In genomic region chr4:87416965-87417364, GRCh38 we compare ENCODE assay signal across 15 cellular contexts. TPM values are rescaled to one million over a fixed set of nuclear protein-coding genes. Genes with fewer than 3 reads are reported as not detected.
DNase-seq lines count a peak whose midpoint lies in the region; ATAC-seq, FAIRE-seq and TF ChIP-seq lines count a peak whose summit lies in the region.
"Had no signal": no experiment of that assay in that cellular context is flagged by ENCODE, and none has a peak within 500 bp of the region (broad histone marks: within the 10 kb centered on the region; RNA-seq: fewer than 3 reads in every experiment).

No MANE protein-coding gene starts in this region.

- intact Hi-C loops in left colon (cut with DNase I, micrococcal nuclease), result no loop called here
- intact Hi-C loops in right lobe of liver (cut with DNase I), result no loop called here

- no peak for TF ChIP-seq CTCF in right lobe of liver (IDR thresholded peaks at IDR 0.05)

- peak; percentile 40 for TF ChIP-seq POLR2A in right lobe of liver (IDR thresholded peaks at IDR 0.05)

- H3K9me2 ChIP-seq in GM23248 (ENCODE audit: insufficient read depth), result no peaks in the 10 kb centered on the region

- no peaks in the 10 kb centered on the region for H3K9me3 Mint-ChIP-seq in stimulated activated naive CD8-positive, alpha-beta T cell treated with anti-CD3 and anti-CD28 coated beads, Interleukin-15, amount 100 ng/mL, for 72 hours
- H3K9me3 Mint-ChIP-seq: CD8-positive, alpha-beta T cell had no signal

- H3F3A ChIP-seq in GM23248 (ENCODE audit: insufficient read depth), result no peaks in the 10 kb centered on the region

- peaks cover 9% of the 10 kb centered on the region for H3K4me1 Mint-ChIP-seq in stimulated activated naive CD8-positive, alpha-beta T cell treated with anti-CD3 and anti-CD28 coated beads, Interleukin-15, amount 100 ng/mL, for 72 hours

- no peak for FAIRE-seq in small intestine (lab: Jason Lieb, UNC)
- FAIRE-seq: A549 had no signal

- 35 to 36% methylated on average over 3 of the region's 3 CpGs for WGBS in GM23248 (ENCODE audit: low coverage in 1 of 2, low lambda C conversion rate in 2 of 2, missing lambda C conversion rate in 2 of 2), 2 experiments
- 24% methylated on average over 3 of the region's 3 CpGs for WGBS in right lobe of liver (ENCODE audit: insufficient coverage, low coverage, low lambda C conversion rate, missing lambda C conversion rate)
- 30 to 50% (median 46%) methylated on average over 3 of the region's 3 CpGs for WGBS in small intestine, 3 donors

- H3K36me3 ChIP-seq in GM23248 (ENCODE audit: low read depth) (no peaks in the 10 kb centered on the region), right lobe of liver (no peaks in the 10 kb centered on the region), small intestine (ENCODE audit: control insufficient read depth in 2 of 2, insufficient read depth in 2 of 2, low read length in 2 of 2) (no peaks in the 10 kb centered on the region)
- H3K36me3 ChIP-seq: BLaER1 treated with 17β-estradiol and CSF1 and Interleukin-3, amounts not matched to agents 10 nM and 100 nM had no signal

- H3K27ac Mint-ChIP-seq in stimulated activated naive CD8-positive, alpha-beta T cell treated with anti-CD3 and anti-CD28 coated beads, Interleukin-15, amount 100 ng/mL, for 72 hours, result no peak overlapping the region
- H3K27ac Mint-ChIP-seq: CD8-positive, alpha-beta T cell had no signal

- no peaks in the 10 kb centered on the region for H4K20me1 ChIP-seq in GM23248 (ENCODE audit: insufficient read depth)
- H4K20me1 ChIP-seq: BLaER1 treated with 17β-estradiol and CSF1 and Interleukin-3, amounts not matched to agents 10 nM and 100 nM had no signal

- no peak overlapping the region for H3K9ac ChIP-seq in GM23248
- H3K9ac ChIP-seq: BLaER1 treated with 17β-estradiol and CSF1 and Interleukin-3, amounts not matched to agents 10 nM and 100 nM had no signal

- no peaks in the 10 kb centered on the region for H3K27me3 Mint-ChIP-seq in stimulated activated naive CD8-positive, alpha-beta T cell treated with anti-CD3 and anti-CD28 coated beads, Interleukin-15, amount 100 ng/mL, for 72 hours

- H3K9me3 ChIP-seq in GM23248 (ENCODE audit: low read depth) (no peaks in the 10 kb centered on the region), right lobe of liver (no peaks in the 10 kb centered on the region), small intestine (ENCODE audit: control insufficient read depth, low read depth) (no peaks in the 10 kb centered on the region)
- H3K9me3 ChIP-seq: A549 had no signal

- in situ Hi-C loops in GM23248 (cut with MboI), result no loop called here

- peaks cover 8% of the 10 kb centered on the region; the same call in 1 of the 2 replicates for H3K79me2 ChIP-seq in GM23248 (ENCODE audit: insufficient read depth)

- H3K4me3 ChIP-seq in GM23248 (no peak overlapping the region), right lobe of liver (peak overlapping the region in 1 of 3 donors; percentile 2), small intestine (ENCODE audit: low read depth in 1 of 2, low read length in 2 of 2) (no peak overlapping the region)
- H3K4me3 ChIP-seq: A549; BLaER1 treated with 17β-estradiol and CSF1 and Interleukin-3, amounts not matched to agents 10 nM and 100 nM had no signal

- H3K4me3 Mint-ChIP-seq in stimulated activated naive CD8-positive, alpha-beta T cell treated with anti-CD3 and anti-CD28 coated beads, Interleukin-15, amount 100 ng/mL, for 72 hours, result no peak overlapping the region
- H3K4me3 Mint-ChIP-seq: CD8-positive, alpha-beta T cell had no signal

- DNase-seq in GM23248 (no peak), left colon (peak in 1 of 2 donors; percentile 56), right lobe of liver (peak in 1 of 3 donors; percentile 74), small intestine (peak; percentile 80), NCI-H774 (lab: John Stamatoyannopoulos, UW) (no peak), medulla oblongata (ENCODE audit: extremely low spot score) (no peak), anterior cingulate cortex (lab: John Stamatoyannopoulos, UW) (no peak)
- DNase-seq in stimulated activated naive CD8-positive, alpha-beta T cell treated with anti-CD3 and anti-CD28 coated beads, Interleukin-15, amount 100 ng/mL, for 72 hours, result no peak
- DNase-seq: Calu3; CD8-positive, alpha-beta T cell; DMS79 treated with DMSO at 0.1 percent for 48 hours; GF-D8; HCEC 1CT had no signal

- H3K4me1 ChIP-seq in GM23248 (ENCODE audit: insufficient read depth) (peaks cover 3% of the 10 kb centered on the region; the same call in 1 of the 2 replicates), right lobe of liver (peaks cover 0 to 56% (median 17%) of the 10 kb centered on the region in 4 donors), small intestine (ENCODE audit: control insufficient read depth in 2 of 2, insufficient read depth in 1 of 2, low read depth in 1 of 2, low read length in 1 of 2) (peaks cover 0 to 2% of the 10 kb centered on the region in 2 donors)

- peak; percentile 89 for ATAC-seq in left colon
- peak; percentile 60 to 87 (median 81) for ATAC-seq in right lobe of liver
- ATAC-seq in stimulated activated naive CD8-positive, alpha-beta T cell treated with anti-CD3 and anti-CD28 coated beads, Interleukin-15, amount 100 ng/mL, for 72 hours, result no peak
- ATAC-seq: A549; CD8-positive, alpha-beta T cell had no signal

- peak overlapping the region; percentile 18; the same call in 1 of the 2 replicates for H2AFZ ChIP-seq in GM23248

- H3K27ac ChIP-seq in GM23248 (no peak overlapping the region), right lobe of liver (peak overlapping the region in 2 of 3 donors; percentile 95), small intestine (ENCODE audit: low read depth in 1 of 2, low read length in 1 of 2) (no peak overlapping the region)
- H3K27ac ChIP-seq: A549; BLaER1 treated with 17β-estradiol and CSF1 and Interleukin-3, amounts not matched to agents 10 nM and 100 nM had no signal

- H3K27me3 ChIP-seq in GM23248 (replicated peaks; ENCODE audit: insufficient read depth), result no peaks in the 10 kb centered on the region
- H3K27me3 ChIP-seq in right lobe of liver, result no peaks in the 10 kb centered on the region
- no peaks in the 10 kb centered on the region for H3K27me3 ChIP-seq in small intestine (ENCODE audit: control insufficient read depth in 2 of 2, insufficient read depth in 2 of 2, low read length in 2 of 2)
- H3K27me3 ChIP-seq: BLaER1 treated with 17β-estradiol and CSF1 and Interleukin-3, amounts not matched to agents 10 nM and 100 nM had no signal

- H3K4me2 ChIP-seq in GM23248 (ENCODE audit: unreplicated experiment), result no peak overlapping the region
- H3K4me2 ChIP-seq: A549; BLaER1 treated with 17β-estradiol and CSF1 and Interleukin-3, amounts not matched to agents 10 nM and 100 nM had no signal

RNA-seq across cellular contexts. Expression of gene NUDT9, which starts 5.4 kb away (rescaled TPM):
- total RNA-seq in GM23248 (2014; rRNA removed; shearing (Covaris generic)), result 9.4 and 11.2 TPM in 2 replicates
- 34.8 and 36.4 TPM in 2 replicates for polyA plus RNA-seq in GM23248 (2016; fragmentation: Nextera tagmentation; extraction: Ambion mirVana)
- 10 to 100 TPM; 27.8 to 35.9 TPM for total RNA-seq in left colon
- 10 to 100 TPM; 13.3 to 53.5 (median 21.2) TPM for total RNA-seq in right lobe of liver
- polyA plus RNA-seq in small intestine, result 10 to 100 TPM; 62.7 to 89.0 (median 71.3) TPM

RNA-seq across cellular contexts. Expression of gene HSD17B11, which starts 26.0 kb away (rescaled TPM):
- total RNA-seq in GM23248 (2014; rRNA removed; shearing (Covaris generic)), result 37.0 and 44.6 TPM in 2 replicates
- 30.4 and 31.1 TPM in 2 replicates for polyA plus RNA-seq in GM23248 (2016; fragmentation: Nextera tagmentation; extraction: Ambion mirVana)
- 100 to 1,000 TPM; 243 to 253 TPM for total RNA-seq in left colon
- total RNA-seq in right lobe of liver, result 100 to 1,000 TPM in 5 of 6 experiments, 10 to 100 TPM in 1; 36.1 to 170 (median 127) TPM
- polyA plus RNA-seq in small intestine, result 100 to 1,000 TPM; 196 to 420 (median 292) TPM

Comparison
In these comparisons a context has a peak if more than half of its experiments do, and no peak if none do; other contexts are left out.
1. H3K27ac ChIP-seq: peak in right lobe of liver (2 of 3); none in GM23248 (single experiment) and small intestine (0 of 2).